ENCODE assay signal across 9 cellular contexts in genomic region chr11:121366970-121367369, GRCh38.
DNase-seq lines count a peak whose midpoint lies in the region; ATAC-seq and TF ChIP-seq lines count a peak whose summit lies in the region.
"Had no signal": no experiment of that assay in that cellular context is flagged by ENCODE, and none has a peak within 500 bp of the region (broad histone marks: within the 10 kb centered on the region; RNA-seq: fewer than 3 reads in every experiment).

No MANE protein-coding gene starts in this region.

- H3K27ac ChIP-seq in brain microvascular endothelial cell: no peak overlapping the region
- H3K27ac ChIP-seq: upper lobe of left lung had no signal

- peak overlapping the region; percentile 60 to 79 for H3K27ac Mint-ChIP-seq in natural killer cell

- intact Hi-C loops in natural killer cell (cut with micrococcal nuclease): loop anchor here (5.0 kb wide), 1 partner anchor 50 kb away; no protein-coding TSS in a partner anchor

- no peaks in the 10 kb centered on the region for H3K27me3 ChIP-seq in brain microvascular endothelial cell (replicated peaks)
- H3K27me3 ChIP-seq: upper lobe of left lung had no signal

- no peaks in the 10 kb centered on the region for H3K27me3 Mint-ChIP-seq in natural killer cell (ENCODE audit: low read depth in 2 of 2)

- no peaks in the 10 kb centered on the region for H3K36me3 ChIP-seq in brain microvascular endothelial cell (replicated peaks)
- H3K36me3 ChIP-seq: upper lobe of left lung had no signal

- in situ Hi-C loops in brain microvascular endothelial cell (cut with HindIII; ENCODE audit: low pct_ligation_motif_present, low sequenced_read_pairs): no loop called here

- DNase-seq in DMS53 (lab: John Stamatoyannopoulos, UW): peak; percentile 15
- no peak for DNase-seq in DMS53 treated with DMSO at 0.1 percent for 48 hours (lab: John Stamatoyannopoulos, UW; ENCODE audit: unreplicated experiment)
- peak; percentile 91 for DNase-seq in NCI-H69 (lab: John Stamatoyannopoulos, UW)
- DNase-seq in natural killer cell: no peak
- no peak for DNase-seq in brain microvascular endothelial cell
- no peak for DNase-seq in KG1 (lab: John Stamatoyannopoulos, UW)
- DNase-seq: upper lobe of left lung had no signal

- no peak overlapping the region for H3K4me3 Mint-ChIP-seq in natural killer cell

- ATAC-seq in GM21619 (IDR thresholded peaks at IDR 0.05; ENCODE audit: unreplicated experiment): peak; percentile 15
- ATAC-seq in natural killer cell: no peak
- ATAC-seq in HG02973 (IDR thresholded peaks at IDR 0.05; ENCODE audit: unreplicated experiment): no peak

- H3K4me1 Mint-ChIP-seq in natural killer cell: peaks cover 14 to 15% of the 10 kb centered on the region in 2 donors

- no peak overlapping the region for H3K4me3 ChIP-seq in brain microvascular endothelial cell (ENCODE audit: low read depth, low read length)
- H3K4me3 ChIP-seq: upper lobe of left lung had no signal

- H3K36me3 Mint-ChIP-seq in natural killer cell: no peaks in the 10 kb centered on the region

- H3K9me3 Mint-ChIP-seq in natural killer cell: no peaks in the 10 kb centered on the region

- TF ChIP-seq CTCF in natural killer cell (IDR thresholded peaks at IDR 0.05) (no peak), brain microvascular endothelial cell (IDR thresholded peaks at IDR 0.05; ENCODE audit: low read depth, low read length, missing control alignments) (no peak)

Comparison
In these comparisons a context has a peak if more than half of its experiments do, and no peak if none do; other contexts are left out.
1. DNase-seq: peak in DMS53 (single experiment) and NCI-H69 (single experiment); none in DMS53 treated with DMSO at 0.1 percent for 48 hours (single experiment), natural killer cell (single experiment), brain microvascular endothelial cell (single experiment) and KG1 (single experiment).